22 cellular contexts compared by ENCODE assay signal in the genomic region with DNA sequence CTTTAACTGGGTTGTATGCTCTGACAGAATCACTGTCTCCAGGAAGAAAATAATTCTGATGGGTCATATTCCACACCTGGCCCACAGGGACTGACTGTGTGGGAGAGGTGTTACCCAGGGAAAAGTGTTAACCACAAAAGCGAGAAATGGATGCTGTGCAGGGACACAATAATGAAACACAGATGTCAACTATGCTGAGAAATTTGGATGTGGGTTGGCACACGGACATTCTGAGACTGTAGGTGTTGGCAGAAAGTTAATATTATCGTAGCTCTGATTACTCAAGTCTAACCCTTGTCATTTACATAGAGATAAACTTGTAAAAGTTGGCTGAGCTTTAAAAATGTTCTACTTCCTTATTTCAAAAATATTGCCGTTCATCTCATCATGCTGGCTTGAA. TPM values are rescaled to one million over a fixed set of nuclear protein-coding genes. Genes with fewer than 3 reads are reported as not detected.
DNase-seq lines count a peak whose midpoint lies in the region; ATAC-seq, FAIRE-seq and TF ChIP-seq lines count a peak whose summit lies in the region.
"Had no signal": no experiment of that assay in that cellular context is flagged by ENCODE, and none has a peak within 500 bp of the region (broad histone marks: within the 10 kb centered on the region; RNA-seq: fewer than 3 reads in every experiment).

No MANE protein-coding gene starts in this region.

- no peaks in the 10 kb centered on the region for H3F3A ChIP-seq in DOHH2 (ENCODE audit: control insufficient read depth, insufficient read depth)

- peak overlapping the region; percentile 67 for H3K4me2 ChIP-seq in DOHH2 (ENCODE audit: low read length)

- DNase-seq in OCI-M1 (lab: John Stamatoyannopoulos, UW), result peak; percentile 30
- DNase-seq in inferior parietal cortex (ENCODE audit: extremely low spot score), result peak; percentile 4
- peak in 2 of 6 donors; percentile 26 to 35 for DNase-seq in pancreas
- no peak for DNase-seq in HT-29 (ENCODE audit: low spot score)
- DNase-seq in mesenteric fat pad (ENCODE audit: low spot score), result no peak
- DNase-seq: activated CD8-positive, alpha-beta T cell treated with anti-CD3 and anti-CD28 coated beads for 36 hours; activated naive CD4-positive, alpha-beta T cell treated with anti-CD3 and anti-CD28 coated beads, Interleukin-2, amount 10 ng/mL, durations not matched to agents 7 days and 5 days; activated T-cell treated with anti-CD3 and anti-CD28 coated beads, Interleukin-2, amount 50 U/mL, for 1 hour; DMS 273 treated with DMSO at 0.1 percent for 48 hours; erythroblast; GM23248 had no signal

- no peaks in the 10 kb centered on the region for H3K79me2 ChIP-seq in DOHH2 (ENCODE audit: control insufficient read depth, low read length)

- H3K4me1 ChIP-seq in DOHH2 (ENCODE audit: control insufficient read depth, low read length), result peaks cover 21% of the 10 kb centered on the region
- H3K4me1 ChIP-seq in pancreas, result peaks cover 11 to 33% (median 18%) of the 10 kb centered on the region in 3 donors

- 12 to 22% methylated on average over 4 of the region's 4 CpGs for WGBS in pancreas, 2 donors

- H3K36me3 ChIP-seq in DOHH2 (ENCODE audit: control insufficient read depth, low read length), result no peaks in the 10 kb centered on the region
- no peaks in the 10 kb centered on the region for H3K36me3 ChIP-seq in pancreas

- no peak overlapping the region for H3K27ac ChIP-seq in DOHH2 (ENCODE audit: low read depth, low read length)
- peak overlapping the region in 2 of 4 donors; percentile 64 to 74 for H3K27ac ChIP-seq in pancreas
- H3K27ac ChIP-seq: GM23248, SK-N-MC had no signal

- no peak for FAIRE-seq in pancreas (lab: Jason Lieb, UNC)
- FAIRE-seq: K562 had no signal

- intact Hi-C loops in pancreas (cut with DNase I), result no loop called here

- H4K20me1 ChIP-seq in DOHH2 (ENCODE audit: control insufficient read depth, insufficient read depth, low read depth, low read length), result no peaks in the 10 kb centered on the region

- H3K9me3 ChIP-seq in DOHH2 (ENCODE audit: control insufficient read depth, insufficient read depth, low read length) (no peaks in the 10 kb centered on the region), pancreas (no peaks in the 10 kb centered on the region)

- no peaks in the 10 kb centered on the region for H3K27me3 ChIP-seq in DOHH2 (ENCODE audit: control insufficient read depth, low read length)
- H3K27me3 ChIP-seq in pancreas, result peaks cover 0 to 8% (median 0%) of the 10 kb centered on the region in 4 donors

- H3K4me3 ChIP-seq in DOHH2 (ENCODE audit: low read length) (peak overlapping the region; percentile 54), pancreas (no peak overlapping the region)
- H3K4me3 ChIP-seq: GM23248, K562, SK-N-MC had no signal

- no peaks in the 10 kb centered on the region for H3K9me2 ChIP-seq in DOHH2 (replicated peaks; ENCODE audit: control insufficient read depth, low read length)

- ATAC-seq in pancreas (peak; percentile 76 to 87 (median 82)), HG02981 (IDR thresholded peaks at IDR 0.05; ENCODE audit: unreplicated experiment) (no peak), GM21528 (IDR thresholded peaks at IDR 0.05; ENCODE audit: low FRiP score, unreplicated experiment) (no peak)
- ATAC-seq: activated CD4-positive, CD25-positive, alpha-beta regulatory T cell treated with anti-CD3 and anti-CD28 coated beads, Interleukin-2, amount 50 U/mL, for 24 hours; activated CD8-positive, alpha-beta T cell treated with anti-CD3 and anti-CD28 coated beads for 36 hours; K562; Panc1; sciatic nerve had no signal

- no peak for TF ChIP-seq CTCF in DOHH2 (IDR thresholded peaks at IDR 0.05; ENCODE audit: low read depth, low read length, poor library complexity, severe bottlenecking)
- TF ChIP-seq CTCF in pancreas (IDR thresholded peaks at IDR 0.05), result no peak

RNA-seq across cellular contexts. Expression of a gene that starts 19.6 kb away (rescaled TPM):
- 10 to 100 TPM in 2 of 6 donors, 1 to 10 TPM in 4; 4.1 to 24.8 (median 5.6) TPM for total RNA-seq in pancreas
- polyA plus RNA-seq in pancreas, result 1 to 10 TPM; 1.3 to 1.7 TPM
- total RNA-seq in HT-29 (2014; rRNA removed; shearing (Covaris generic)), result 24.2 and 24.9 TPM in 2 replicates
- total RNA-seq in mesenteric fat pad, result 0.26 TPM
- total RNA-seq: activated CD8-positive, alpha-beta T cell treated with anti-CD3 and anti-CD28 coated beads for 36 hours; G401; glomerular endothelial cell; GM23248; osteocyte had no signal
- polyA plus RNA-seq: GM23248 had no signal

Comparison
In these comparisons a context has a peak if more than half of its experiments do, and no peak if none do; other contexts are left out.
1. DNase-seq: peak in OCI-M1 (single experiment) and inferior parietal cortex (single experiment); none in HT-29 (single experiment) and mesenteric fat pad (single experiment).
2. ATAC-seq: peak in pancreas (4 of 4); none in HG02981 (single experiment) and GM21528 (single experiment).